ENCODE assay signal across 1 cellular context in genomic region chr16:58000706-58001676, GRCh38.
TF ChIP-seq lines count a peak whose summit lies in the region.

Gene USB1 (plus strand): TSS chr16:58001407. CDS start chr16:58001484, 77 bp downstream.

TF ChIP-seq in K562, 482 proteins besides CTCF, POLR2A, EP300 and RAD21 (continued from another document and continues in another):
- TF ChIP-seq ZNF318 (IDR thresholded peaks at IDR 0.05; ENCODE audit: borderline replicate concordance in 1 of 2, low read depth in 1 of 2) (no peak), MCM2 (IDR thresholded peaks at IDR 0.05; ENCODE audit: low read depth) (no peak), ZNF121 (CRISPR knock-in tag; conservative IDR thresholded peaks at IDR 0.05) (0 out of 2 replicates have a peak, but pooled peaks have one; percentile 3), NRF1 (conservative IDR thresholded peaks at IDR 0.05 in 1 of 2, IDR thresholded peaks at IDR 0.05 in 1 of 2) (peak; percentile 89 to 91), MEIS2 (IDR thresholded peaks at IDR 0.05; ENCODE audit: partially characterized antibody) (peak; percentile 38), DIDO1 (tag; IDR thresholded peaks at IDR 0.05; ENCODE audit: low read depth) (no peak), BMI1 (IDR thresholded peaks at IDR 0.05; ENCODE audit: low read length) (no peak), MBD2 (IDR thresholded peaks at IDR 0.05; ENCODE audit: borderline replicate concordance, low read depth) (peak; percentile 13; the same call in 1 of the 2 replicates), ELF2 (CRISPR knock-in tag; IDR thresholded peaks at IDR 0.05) (peak; percentile 57; the same call in 1 of the 2 replicates), ETS2 (tag; IDR thresholded peaks at IDR 0.05; ENCODE audit: borderline replicate concordance, poor library complexity, severe bottlenecking) (no peak), ZC3H8 (IDR thresholded peaks at IDR 0.05) (no peak), ELF4 (CRISPR knock-in tag; IDR thresholded peaks at IDR 0.05) (no peak), YBX1 (IDR thresholded peaks at IDR 0.05) (no peak), SREBF1 (IDR thresholded peaks at IDR 0.05; ENCODE audit: borderline replicate concordance, low read depth, low read length) (no peak), FOXA3 (CRISPR knock-in tag; conservative IDR thresholded peaks at IDR 0.05 in 1 of 2, IDR thresholded peaks at IDR 0.05 in 1 of 2) (no peak), CHD4 (IDR thresholded peaks at IDR 0.05; ENCODE audit: insufficient read depth, insufficient replicate concordance, low read depth, low read length, poor library complexity, severe bottlenecking) (no peak), SMAD1 (IDR thresholded peaks at IDR 0.05; ENCODE audit: low read depth, low read length, partially characterized antibody) (peak; percentile 19), PATZ1 (CRISPR knock-in tag; IDR thresholded peaks at IDR 0.05; ENCODE audit: borderline replicate concordance) (no peak), ATF4 (CRISPR knock-in tag; IDR thresholded peaks at IDR 0.05) (no peak), ELK3 (CRISPR knock-in tag; IDR thresholded peaks at IDR 0.05) (no peak)
- TF ChIP-seq, protein P1, sequence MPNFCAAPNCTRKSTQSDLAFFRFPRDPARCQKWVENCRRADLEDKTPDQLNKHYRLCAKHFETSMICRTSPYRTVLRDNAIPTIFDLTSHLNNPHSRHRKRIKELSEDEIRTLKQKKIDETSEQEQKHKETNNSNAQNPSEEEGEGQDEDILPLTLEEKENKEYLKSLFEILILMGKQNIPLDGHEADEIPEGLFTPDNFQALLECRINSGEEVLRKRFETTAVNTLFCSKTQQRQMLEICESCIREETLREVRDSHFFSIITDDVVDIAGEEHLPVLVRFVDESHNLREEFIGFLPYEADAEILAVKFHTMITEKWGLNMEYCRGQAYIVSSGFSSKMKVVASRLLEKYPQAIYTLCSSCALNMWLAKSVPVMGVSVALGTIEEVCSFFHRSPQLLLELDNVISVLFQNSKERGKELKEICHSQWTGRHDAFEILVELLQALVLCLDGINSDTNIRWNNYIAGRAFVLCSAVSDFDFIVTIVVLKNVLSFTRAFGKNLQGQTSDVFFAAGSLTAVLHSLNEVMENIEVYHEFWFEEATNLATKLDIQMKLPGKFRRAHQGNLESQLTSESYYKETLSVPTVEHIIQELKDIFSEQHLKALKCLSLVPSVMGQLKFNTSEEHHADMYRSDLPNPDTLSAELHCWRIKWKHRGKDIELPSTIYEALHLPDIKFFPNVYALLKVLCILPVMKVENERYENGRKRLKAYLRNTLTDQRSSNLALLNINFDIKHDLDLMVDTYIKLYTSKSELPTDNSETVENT (CRISPR knock-in tag; IDR thresholded peaks at IDR 0.05) = peak; percentile 3
- TF ChIP-seq, protein P2, sequence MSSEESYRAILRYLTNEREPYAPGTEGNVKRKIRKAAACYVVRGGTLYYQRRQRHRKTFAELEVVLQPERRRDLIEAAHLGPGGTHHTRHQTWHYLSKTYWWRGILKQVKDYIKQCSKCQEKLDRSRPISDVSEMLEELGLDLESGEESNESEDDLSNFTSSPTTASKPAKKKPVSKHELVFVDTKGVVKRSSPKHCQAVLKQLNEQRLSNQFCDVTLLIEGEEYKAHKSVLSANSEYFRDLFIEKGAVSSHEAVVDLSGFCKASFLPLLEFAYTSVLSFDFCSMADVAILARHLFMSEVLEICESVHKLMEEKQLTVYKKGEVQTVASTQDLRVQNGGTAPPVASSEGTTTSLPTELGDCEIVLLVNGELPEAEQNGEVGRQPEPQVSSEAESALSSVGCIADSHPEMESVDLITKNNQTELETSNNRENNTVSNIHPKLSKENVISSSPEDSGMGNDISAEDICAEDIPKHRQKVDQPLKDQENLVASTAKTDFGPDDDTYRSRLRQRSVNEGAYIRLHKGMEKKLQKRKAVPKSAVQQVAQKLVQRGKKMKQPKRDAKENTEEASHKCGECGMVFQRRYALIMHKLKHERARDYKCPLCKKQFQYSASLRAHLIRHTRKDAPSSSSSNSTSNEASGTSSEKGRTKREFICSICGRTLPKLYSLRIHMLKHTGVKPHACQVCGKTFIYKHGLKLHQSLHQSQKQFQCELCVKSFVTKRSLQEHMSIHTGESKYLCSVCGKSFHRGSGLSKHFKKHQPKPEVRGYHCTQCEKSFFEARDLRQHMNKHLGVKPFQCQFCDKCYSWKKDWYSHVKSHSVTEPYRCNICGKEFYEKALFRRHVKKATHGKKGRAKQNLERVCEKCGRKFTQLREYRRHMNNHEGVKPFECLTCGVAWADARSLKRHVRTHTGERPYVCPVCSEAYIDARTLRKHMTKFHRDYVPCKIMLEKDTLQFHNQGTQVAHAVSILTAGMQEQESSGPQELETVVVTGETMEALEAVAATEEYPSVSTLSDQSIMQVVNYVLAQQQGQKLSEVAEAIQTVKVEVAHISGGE (CRISPR knock-in tag; IDR thresholded peaks at IDR 0.05) = peak in 2 of 3 experiments; percentile 34 to 90; a peak in 3 of 6 replicates
- TF ChIP-seq, protein P3, sequence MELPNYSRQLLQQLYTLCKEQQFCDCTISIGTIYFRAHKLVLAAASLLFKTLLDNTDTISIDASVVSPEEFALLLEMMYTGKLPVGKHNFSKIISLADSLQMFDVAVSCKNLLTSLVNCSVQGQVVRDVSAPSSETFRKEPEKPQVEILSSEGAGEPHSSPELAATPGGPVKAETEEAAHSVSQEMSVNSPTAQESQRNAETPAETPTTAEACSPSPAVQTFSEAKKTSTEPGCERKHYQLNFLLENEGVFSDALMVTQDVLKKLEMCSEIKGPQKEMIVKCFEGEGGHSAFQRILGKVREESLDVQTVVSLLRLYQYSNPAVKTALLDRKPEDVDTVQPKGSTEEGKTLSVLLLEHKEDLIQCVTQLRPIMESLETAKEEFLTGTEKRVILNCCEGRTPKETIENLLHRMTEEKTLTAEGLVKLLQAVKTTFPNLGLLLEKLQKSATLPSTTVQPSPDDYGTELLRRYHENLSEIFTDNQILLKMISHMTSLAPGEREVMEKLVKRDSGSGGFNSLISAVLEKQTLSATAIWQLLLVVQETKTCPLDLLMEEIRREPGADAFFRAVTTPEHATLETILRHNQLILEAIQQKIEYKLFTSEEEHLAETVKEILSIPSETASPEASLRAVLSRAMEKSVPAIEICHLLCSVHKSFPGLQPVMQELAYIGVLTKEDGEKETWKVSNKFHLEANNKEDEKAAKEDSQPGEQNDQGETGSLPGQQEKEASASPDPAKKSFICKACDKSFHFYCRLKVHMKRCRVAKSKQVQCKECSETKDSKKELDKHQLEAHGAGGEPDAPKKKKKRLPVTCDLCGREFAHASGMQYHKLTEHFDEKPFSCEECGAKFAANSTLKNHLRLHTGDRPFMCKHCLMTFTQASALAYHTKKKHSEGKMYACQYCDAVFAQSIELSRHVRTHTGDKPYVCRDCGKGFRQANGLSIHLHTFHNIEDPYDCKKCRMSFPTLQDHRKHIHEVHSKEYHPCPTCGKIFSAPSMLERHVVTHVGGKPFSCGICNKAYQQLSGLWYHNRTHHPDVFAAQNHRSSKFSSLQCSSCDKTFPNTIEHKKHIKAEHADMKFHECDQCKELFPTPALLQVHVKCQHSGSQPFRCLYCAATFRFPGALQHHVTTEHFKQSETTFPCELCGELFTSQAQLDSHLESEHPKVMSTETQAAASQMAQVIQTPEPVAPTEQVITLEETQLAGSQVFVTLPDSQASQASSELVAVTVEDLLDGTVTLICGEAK (IDR thresholded peaks at IDR 0.05) = peak; percentile 83
- TF ChIP-seq, protein P3 (CRISPR knock-in tag; IDR thresholded peaks at IDR 0.05) = no peak
